Comparison of ENCODE assay signal across 8 cellular contexts in the genomic region with DNA sequence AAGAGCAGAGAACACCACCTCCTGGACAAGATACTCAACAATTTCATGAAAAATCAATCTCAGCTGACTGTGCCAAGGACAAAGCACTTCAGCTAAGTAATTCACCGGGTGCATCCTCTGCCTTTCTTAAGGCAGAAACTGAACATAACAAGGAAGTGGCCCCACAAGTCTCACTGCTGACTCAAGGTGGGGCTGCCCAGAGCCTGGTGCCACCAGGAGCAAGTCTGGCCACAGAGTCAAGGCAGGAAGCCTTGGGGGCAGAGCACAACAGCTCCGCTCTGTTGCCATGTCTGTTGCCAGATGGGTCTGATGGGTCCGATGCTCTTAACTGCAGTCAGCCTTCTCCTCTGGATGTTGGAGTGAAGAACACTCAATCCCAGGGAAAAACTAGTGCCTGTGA.
DNase-seq lines count a peak whose midpoint lies in the region; ATAC-seq and TF ChIP-seq lines count a peak whose summit lies in the region.

No MANE protein-coding gene starts in this region.

- no peaks in the 10 kb centered on the region for H3K9me3 ChIP-seq in gastrocnemius medialis

- TF ChIP-seq POLR2A in gastrocnemius medialis (IDR thresholded peaks at IDR 0.05), result no peak

- H3K4me1 Mint-ChIP-seq in Calu3 (ENCODE audit: low read depth, unreplicated experiment), result peaks cover 70% of the 10 kb centered on the region
- H3K4me1 Mint-ChIP-seq in effector memory CD8-positive, alpha-beta T cell (ENCODE audit: low read depth in 2 of 2), result peaks cover 50 to 63% of the 10 kb centered on the region in 2 donors

- no peaks in the 10 kb centered on the region for H3K27me3 ChIP-seq in gastrocnemius medialis

- CTCF ChIA-PET in Calu3 (lab: Charles Lee), result interaction anchor here (0.5 to 3.2 kb wide), 15 partner anchors 8 to 291 kb away, joined by 3 to 19 read pairs (median 4); no protein-coding TSS in a partner anchor

- H3K36me3 Mint-ChIP-seq in Calu3 (ENCODE audit: insufficient read depth, unreplicated experiment), result peaks cover 59% of the 10 kb centered on the region
- H3K36me3 Mint-ChIP-seq in effector memory CD8-positive, alpha-beta T cell (ENCODE audit: insufficient read depth), result peaks cover 40% of the 10 kb centered on the region

- DNase-seq in Calu3, result peak; percentile 81
- peak; percentile 27 for DNase-seq in T-helper 9 cell
- DNase-seq in effector memory CD8-positive, alpha-beta T cell, result peak; percentile 45 to 55 (median 50)
- DNase-seq in gastrocnemius medialis, result peak in 1 of 2 donors; percentile 40
- DNase-seq in NCI-H748 treated with DMSO at 0.1 percent for 48 hours (lab: John Stamatoyannopoulos, UW), result no peak
- DNase-seq in DMS 273 (lab: John Stamatoyannopoulos, UW; ENCODE audit: unreplicated experiment), result no peak

- TF ChIP-seq CTCF in Calu3 (IDR thresholded peaks at IDR 0.05; ENCODE audit: unreplicated experiment), result no peak
- no peak for TF ChIP-seq CTCF in gastrocnemius medialis (IDR thresholded peaks at IDR 0.05 in 4 of 5, conservative IDR thresholded peaks at IDR 0.05 in 1 of 5)

- H3K4me1 ChIP-seq in gastrocnemius medialis, result peaks cover 57 to 76% of the 10 kb centered on the region in 2 donors

- intact Hi-C loops in Calu3 (cut with micrococcal nuclease; ENCODE audit: unreplicated experiment), result loop anchor here (10.0 kb wide), 1 partner anchor 246 kb away; no protein-coding TSS in a partner anchor
- intact Hi-C loops in gastrocnemius medialis (cut with DNase I; ENCODE audit: low total_unique reads), result loop anchor here (5.0 to 10.0 kb wide), 6 partner anchors 199 to 949 kb away; a partner anchor contains a TSS

- BruUV-seq in Calu3 (replicated peaks; lab: Mats Ljungman, UMichigan), result no TSS peak

- ATAC-seq in effector memory CD8-positive, alpha-beta T cell (replicated peaks), result peak; percentile 59
- no peak for ATAC-seq in gastrocnemius medialis
- no peak for ATAC-seq in GM18858 (IDR thresholded peaks at IDR 0.05; ENCODE audit: unreplicated experiment)
- ATAC-seq in GM19397 (IDR thresholded peaks at IDR 0.05; ENCODE audit: unreplicated experiment), result no peak

- H3K27ac Mint-ChIP-seq in Calu3 (ENCODE audit: unreplicated experiment), result peak overlapping the region; percentile 76
- H3K27ac Mint-ChIP-seq in effector memory CD8-positive, alpha-beta T cell, result peak overlapping the region; percentile 99

- in situ Hi-C loops in gastrocnemius medialis (cut with MboI; ENCODE audit: low sequenced_read_pairs in 4 of 4), result loop anchor here in 2 of 4 donors (10.0 to 25.0 kb wide), 2 partner anchors 124 to 256 kb away; no protein-coding TSS in a partner anchor

- H3K36me3 ChIP-seq in gastrocnemius medialis, result no peaks in the 10 kb centered on the region

- peak overlapping the region; percentile 75 for H3K4me3 Mint-ChIP-seq in Calu3 (ENCODE audit: low read depth, unreplicated experiment)
- H3K4me3 Mint-ChIP-seq in effector memory CD8-positive, alpha-beta T cell, result peak overlapping the region; percentile 82 to 96

- peak overlapping the region; percentile 51 to 63 (median 60) for H3K4me3 ChIP-seq in gastrocnemius medialis

- H3K27me3 Mint-ChIP-seq in Calu3 (ENCODE audit: unreplicated experiment), result no peaks in the 10 kb centered on the region
- H3K27me3 Mint-ChIP-seq in effector memory CD8-positive, alpha-beta T cell, result no peaks in the 10 kb centered on the region

- H3K9me3 Mint-ChIP-seq in Calu3 (ENCODE audit: low read depth, unreplicated experiment), result no peaks in the 10 kb centered on the region
- no peaks in the 10 kb centered on the region for H3K9me3 Mint-ChIP-seq in effector memory CD8-positive, alpha-beta T cell

- H3K27ac ChIP-seq in gastrocnemius medialis, result peak overlapping the region; percentile 88 to 96 (median 90)

Comparison
In these comparisons a context has a peak if more than half of its experiments do, and no peak if none do; other contexts are left out.
1. DNase-seq: peak in Calu3 (single experiment), T-helper 9 cell (single experiment) and effector memory CD8-positive, alpha-beta T cell (3 of 3); none in NCI-H748 treated with DMSO at 0.1 percent for 48 hours (single experiment) and DMS 273 (single experiment).